Comparison of ENCODE assay signal across 20 cellular contexts in the genomic region with DNA sequence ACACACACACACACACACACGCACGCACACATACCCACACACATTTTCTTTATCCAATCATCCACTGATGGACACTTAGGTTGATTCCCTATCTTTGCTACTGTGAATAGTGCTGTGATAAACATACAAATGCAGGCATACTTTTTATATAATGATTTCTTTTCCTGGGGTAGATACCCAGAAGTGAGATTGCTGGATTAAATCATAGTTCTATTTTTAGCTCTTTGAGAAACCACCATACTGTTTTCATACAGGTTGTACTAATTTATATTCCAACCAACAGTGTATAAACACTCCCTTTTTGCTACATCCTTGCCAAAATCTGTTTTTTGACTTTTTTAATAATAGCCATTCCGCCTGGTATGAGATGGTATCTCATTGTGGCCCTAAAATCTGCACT.
DNase-seq lines count a peak whose midpoint lies in the region; ATAC-seq, FAIRE-seq and TF ChIP-seq lines count a peak whose summit lies in the region.
"Had no signal": no experiment of that assay in that cellular context is flagged by ENCODE, and none has a peak within 500 bp of the region (broad histone marks: within the 10 kb centered on the region; RNA-seq: fewer than 3 reads in every experiment).

No MANE protein-coding gene starts in this region.

- H4K5ac ChIP-seq in IMR-90 (ENCODE audit: low read depth, low read length): no peak overlapping the region

- peaks cover 4% of the 10 kb centered on the region for H3K4me1 Mint-ChIP-seq in activated T-cell treated with anti-CD3 and anti-CD28 coated beads, Interleukin-2, amount 50 U/mL, for 24 hours (ENCODE audit: low read depth)
- H3K4me1 Mint-ChIP-seq: H9 had no signal

- H3K56ac ChIP-seq in IMR-90 (ENCODE audit: extremely low read depth, insufficient read depth, low read length): no peak overlapping the region

- no peaks in the 10 kb centered on the region for H3K9me3 ChIP-seq in IMR-90 (ENCODE audit: control insufficient read depth, insufficient read depth, low read length)

- H3K79me1 ChIP-seq in IMR-90 (ENCODE audit: low read depth in 1 of 2, low read length in 2 of 2): no peaks in the 10 kb centered on the region; a peak in 2 of 4 replicates

- no peak overlapping the region for H2BK120ac ChIP-seq in IMR-90 (ENCODE audit: low read depth, low read length)

- H3K4ac ChIP-seq in IMR-90 (ENCODE audit: low read depth, low read length): no peak overlapping the region

- H3K27me3 ChIP-seq in ACC112 (ENCODE audit: insufficient read depth, low read length) (no peaks in the 10 kb centered on the region), IMR-90 (ENCODE audit: control insufficient read depth, insufficient read depth, low read length) (no peaks in the 10 kb centered on the region)

- peaks cover 2% of the 10 kb centered on the region for H3K9me3 Mint-ChIP-seq in activated T-cell treated with anti-CD3 and anti-CD28 coated beads, Interleukin-2, amount 50 U/mL, for 24 hours
- H3K9me3 Mint-ChIP-seq: CD4-positive, alpha-beta T cell; H9 had no signal

- no peak overlapping the region for H2BK20ac ChIP-seq in IMR-90 (ENCODE audit: low read depth, low read length)

- H3K9ac ChIP-seq in IMR-90 (ENCODE audit: low read depth, low read length): no peak overlapping the region

- H3K4me2 ChIP-seq in IMR-90 (ENCODE audit: low read depth, low read length): no peak overlapping the region

- TF ChIP-seq RAD21 in IMR-90 (IDR thresholded peaks at IDR 0.05; ENCODE audit: low read length): no peak

- H3K4me1 ChIP-seq in ACC112 (ENCODE audit: control insufficient read depth, insufficient read depth, low read length, unreplicated experiment): peaks cover 36% of the 10 kb centered on the region
- no peaks in the 10 kb centered on the region; the same call in 1 of the 2 replicates for H3K4me1 ChIP-seq in IMR-90 (ENCODE audit: control insufficient read depth, insufficient read depth, low read length)

- CTCF ChIA-PET in IMR-90 (lab: Yijun Ruan, JAX): no interaction called here

- intact Hi-C loops in IMR-90 (cut with micrococcal nuclease): no loop called here

- H2AK5ac ChIP-seq in IMR-90 (ENCODE audit: low read depth, low read length): peak overlapping the region; percentile 11; the same call in 1 of the 2 replicates

- H4K8ac ChIP-seq in IMR-90 (ENCODE audit: low read depth in 2 of 2, low read length in 2 of 2): no peak overlapping the region; a peak in 1 of 4 replicates

- H2AK9ac ChIP-seq in IMR-90 (replicated peaks; ENCODE audit: low read depth, low read length, poor library complexity): no peak overlapping the region

- H3K14ac ChIP-seq in IMR-90 (replicated peaks; ENCODE audit: low read depth, low read length): no peak overlapping the region

- H3K27ac Mint-ChIP-seq in activated T-cell treated with anti-CD3 and anti-CD28 coated beads, Interleukin-2, amount 50 U/mL, for 24 hours: peak overlapping the region; percentile 53
- H3K27ac Mint-ChIP-seq: CD4-positive, alpha-beta T cell; H9 had no signal

- H3K79me2 ChIP-seq in ACC112 (ENCODE audit: control insufficient read depth, insufficient read depth, low read length, unreplicated experiment): no peaks in the 10 kb centered on the region

- no peak for TF ChIP-seq CTCF in IMR-90 (conservative IDR thresholded peaks at IDR 0.05; ENCODE audit: low read depth, low read length)

- POLR2A ChIA-PET in IMR-90 (lab: Charles Lee; ENCODE audit: unreplicated experiment): no interaction called here

- no peak for DNase-seq in activated T-cell treated with anti-CD3 and anti-CD28 coated beads, Interleukin-2, amount 50 U/mL, for 24 hours
- no peak for DNase-seq in activated T-cell treated with anti-CD3 and anti-CD28 coated beads, Interleukin-2, amount 50 U/mL, for 1 hour
- DNase-seq in IMR-90: no peak
- no peak for DNase-seq in nucleus accumbens (lab: John Stamatoyannopoulos, UW)
- no peak for DNase-seq in activated CD8-positive, alpha-beta memory T cell treated with anti-CD3 and anti-CD28 coated beads, Interleukin-2, amount 50 U/mL, for 4 hours
- DNase-seq: 8988T; CD4-positive, alpha-beta T cell; DMS153; EL; H9; NCI-H1105 treated with DMSO at 0.1 percent for 48 hours; NCI-H1694; NCI-H226; NCI-H524; PC-3; SIG-M5 had no signal

- in situ Hi-C loops in IMR-90 (cut with MboI; ENCODE audit: low sequenced_read_pairs): no loop called here

- peak overlapping the region; percentile 77 for H3K27ac ChIP-seq in ACC112 (ENCODE audit: low read depth, low read length)
- no peak overlapping the region for H3K27ac ChIP-seq in IMR-90 (ENCODE audit: insufficient read depth, low read length)
- H3K27ac ChIP-seq: RWPE1 had no signal

- ATAC-seq in IMR-90 (ENCODE audit: low read depth) (no peak), GM18502 (IDR thresholded peaks at IDR 0.05; ENCODE audit: poor library complexity, unreplicated experiment) (no peak)

- H3K9me1 ChIP-seq in IMR-90 (ENCODE audit: insufficient read depth, low read length): no peaks in the 10 kb centered on the region

- H3K23ac ChIP-seq in IMR-90 (ENCODE audit: low read depth, low read length): no peak overlapping the region

- peak overlapping the region; percentile 95 for H2BK5ac ChIP-seq in IMR-90 (ENCODE audit: low read depth, low read length, poor library complexity, severe bottlenecking)

- FAIRE-seq in islet of Langerhans (lab: Jason Lieb, UNC): peak; percentile 41

- peaks cover 74% of the 10 kb centered on the region for H3K36me3 Mint-ChIP-seq in activated T-cell treated with anti-CD3 and anti-CD28 coated beads, Interleukin-2, amount 50 U/mL, for 24 hours (ENCODE audit: low read depth)

- TF ChIP-seq POLR2A in IMR-90 (IDR thresholded peaks at IDR 0.05; ENCODE audit: low read depth, low read length): no peak

- no peak overlapping the region for H3K4me3 Mint-ChIP-seq in activated T-cell treated with anti-CD3 and anti-CD28 coated beads, Interleukin-2, amount 50 U/mL, for 24 hours
- H3K4me3 Mint-ChIP-seq: CD4-positive, alpha-beta T cell; H9 had no signal

- H2AFZ ChIP-seq in ACC112 (ENCODE audit: low read length, unreplicated experiment) (no peak overlapping the region), IMR-90 (replicated peaks; ENCODE audit: low read length, poor library complexity) (no peak overlapping the region)

- no TSS peak for BruUV-seq in IMR-90 (replicated peaks; lab: Mats Ljungman, UMichigan)

- no CpG with 5 or more reads among the region's 3 CpGs for WGBS in IMR-90 (ENCODE audit: extremely low coverage in 2 of 2, insufficient read length in 1 of 2), 2 experiments

- H3K27me3 Mint-ChIP-seq in activated T-cell treated with anti-CD3 and anti-CD28 coated beads, Interleukin-2, amount 50 U/mL, for 24 hours: no peaks in the 10 kb centered on the region
- H3K27me3 Mint-ChIP-seq: CD4-positive, alpha-beta T cell had no signal

- H3K36me3 ChIP-seq in ACC112 (ENCODE audit: insufficient read depth, low read length) (0 out of 2 replicates have a peak, but pooled peaks cover 3% of the 10 kb centered on the region), IMR-90 (ENCODE audit: control insufficient read depth, insufficient read depth, low read length) (peaks cover 4% of the 10 kb centered on the region)

- no peak overlapping the region for H2BK15ac ChIP-seq in IMR-90 (ENCODE audit: low read depth, low read length)

- no peak overlapping the region for H3K18ac ChIP-seq in IMR-90 (ENCODE audit: low read depth, low read length)

- dilution Hi-C loops in IMR-90 (cut with HindIII; ENCODE audit: low sequenced_read_pairs, unreplicated experiment): no loop called here

- H3K4me3 ChIP-seq in ACC112 (ENCODE audit: low read depth, low read length) (0 out of 2 replicates have a peak overlapping the region, but pooled peaks have one; percentile 1), IMR-90 (ENCODE audit: insufficient read depth, low read depth, low read length) (no peak overlapping the region)

- no peak overlapping the region for H4K91ac ChIP-seq in IMR-90 (ENCODE audit: insufficient read depth, low read depth, low read length)

- no peaks in the 10 kb centered on the region for H4K20me1 ChIP-seq in IMR-90 (ENCODE audit: insufficient read depth, low read length)

TF ChIP-seq in IMR-90, 13 proteins besides CTCF, POLR2A, EP300 and RAD21:
- no peak for TF ChIP-seq CEBPB (IDR thresholded peaks at IDR 0.05; ENCODE audit: low read depth, low read length)
- no peak for TF ChIP-seq CHD1 (IDR thresholded peaks at IDR 0.05; ENCODE audit: low read depth, low read length)
- no peak for TF ChIP-seq MAFK (IDR thresholded peaks at IDR 0.05; ENCODE audit: low read depth, low read length)
- TF ChIP-seq NFE2L2 (IDR thresholded peaks at IDR 0.05; ENCODE audit: low read depth, low read length): no peak
- no peak for TF ChIP-seq SMC3 (IDR thresholded peaks at IDR 0.05; ENCODE audit: low read depth, low read length)
- TF ChIP-seq, protein P1, sequence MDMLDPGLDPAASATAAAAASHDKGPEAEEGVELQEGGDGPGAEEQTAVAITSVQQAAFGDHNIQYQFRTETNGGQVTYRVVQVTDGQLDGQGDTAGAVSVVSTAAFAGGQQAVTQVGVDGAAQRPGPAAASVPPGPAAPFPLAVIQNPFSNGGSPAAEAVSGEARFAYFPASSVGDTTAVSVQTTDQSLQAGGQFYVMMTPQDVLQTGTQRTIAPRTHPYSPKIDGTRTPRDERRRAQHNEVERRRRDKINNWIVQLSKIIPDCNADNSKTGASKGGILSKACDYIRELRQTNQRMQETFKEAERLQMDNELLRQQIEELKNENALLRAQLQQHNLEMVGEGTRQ (IDR thresholded peaks at IDR 0.05; ENCODE audit: low read depth, low read length): no peak
- TF ChIP-seq BHLHE40 (IDR thresholded peaks at IDR 0.05; ENCODE audit: low read depth, low read length): no peak
TF ChIP-seq in IMR-90: peak in this region for 0.
